Comparison of ENCODE assay signal across 1 cellular context in genomic region chr12:122062832-122063690, GRCh38.
A peak's percentile ranks its signal among the peaks of the same experiment; 100 is the strongest.
TF ChIP-seq lines count a peak whose summit lies in the region.

No MANE protein-coding gene starts in this region.

TF ChIP-seq in HepG2, 621 proteins besides CTCF, POLR2A, EP300 and RAD21 (continued from another document and continues in another):
- TF ChIP-seq ZNF407 (CRISPR knock-in tag; IDR thresholded peaks at IDR 0.05; ENCODE audit: not compliant biosample characterization) (no peak), ATF4 (CRISPR knock-in tag; IDR thresholded peaks at IDR 0.05) (no peak), SMAD3 (CRISPR knock-in tag; IDR thresholded peaks at IDR 0.05) (no peak), MEIS1 (CRISPR knock-in tag; IDR thresholded peaks at IDR 0.05; ENCODE audit: borderline replicate concordance) (no peak), MED8 (CRISPR knock-in tag; IDR thresholded peaks at IDR 0.05; ENCODE audit: insufficient replicate concordance) (no peak), MTA1 (CRISPR knock-in tag; IDR thresholded peaks at IDR 0.05; ENCODE audit: borderline replicate concordance) (0 out of 2 replicates have a peak, but pooled peaks have one; percentile 8), ZNF614 (CRISPR knock-in tag; IDR thresholded peaks at IDR 0.05; ENCODE audit: borderline replicate concordance) (no peak), SOX13 (IDR thresholded peaks at IDR 0.05) (no peak), SOX13 (CRISPR knock-in tag; conservative IDR thresholded peaks at IDR 0.05 in 1 of 2, IDR thresholded peaks at IDR 0.05 in 1 of 2) (no peak), ZNF577 (CRISPR knock-in tag; IDR thresholded peaks at IDR 0.05; ENCODE audit: borderline replicate concordance, low read depth) (no peak), NFYC (CRISPR knock-in tag; IDR thresholded peaks at IDR 0.05) (no peak; the same call in 1 of the 2 replicates), MBNL3 (CRISPR knock-in tag; conservative IDR thresholded peaks at IDR 0.05) (no peak), ZNF160 (CRISPR knock-in tag; IDR thresholded peaks at IDR 0.05) (no peak), ZNF12 (CRISPR knock-in tag; IDR thresholded peaks at IDR 0.05) (no peak), HNF1A (IDR thresholded peaks at IDR 0.05; ENCODE audit: low read depth) (no peak), HNF1A (CRISPR knock-in tag; IDR thresholded peaks at IDR 0.05; ENCODE audit: borderline replicate concordance) (no peak), ZNF772 (CRISPR knock-in tag; IDR thresholded peaks at IDR 0.05) (peak; percentile 24; the same call in 1 of the 2 replicates), ZNF749 (CRISPR knock-in tag; IDR thresholded peaks at IDR 0.05; ENCODE audit: borderline replicate concordance) (no peak), NR2F2 (IDR thresholded peaks at IDR 0.05; ENCODE audit: borderline replicate concordance, low read depth) (no peak; the same call in 1 of the 2 replicates), POLR2AphosphoS5 (IDR thresholded peaks at IDR 0.05; ENCODE audit: low read depth, low read length) (no peak; the same call in 1 of the 2 replicates), ZNF280D (CRISPR knock-in tag; IDR thresholded peaks at IDR 0.05) (no peak), ZNF317 (CRISPR knock-in tag; IDR thresholded peaks at IDR 0.05) (peak; percentile 60; the same call in 1 of the 2 replicates), TCF7L2 (IDR thresholded peaks at IDR 0.05; ENCODE audit: low read depth, low read length) (no peak), RXRA (CRISPR knock-in tag; IDR thresholded peaks at IDR 0.05) (peak; percentile 14; the same call in 1 of the 2 replicates), ZNF207 (IDR thresholded peaks at IDR 0.05; ENCODE audit: borderline replicate concordance) (no peak), ZNF234 (CRISPR knock-in tag; conservative IDR thresholded peaks at IDR 0.05) (no peak), ZNF512 (CRISPR knock-in tag; IDR thresholded peaks at IDR 0.05) (no peak), CENPX (CRISPR knock-in tag; IDR thresholded peaks at IDR 0.05) (no peak), ZNF362 (CRISPR knock-in tag; IDR thresholded peaks at IDR 0.05; ENCODE audit: borderline replicate concordance) (peak; percentile 93), CBX5 (CRISPR knock-in tag; IDR thresholded peaks at IDR 0.05; ENCODE audit: borderline replicate concordance) (no peak), MTF1 (CRISPR knock-in tag; IDR thresholded peaks at IDR 0.05) (no peak), ZNF543 (CRISPR knock-in tag; IDR thresholded peaks at IDR 0.05) (peak; percentile 40; the same call in 1 of the 2 replicates), ONECUT2 (CRISPR knock-in tag; IDR thresholded peaks at IDR 0.05) (no peak), HES4 (CRISPR knock-in tag; IDR thresholded peaks at IDR 0.05; ENCODE audit: borderline replicate concordance) (no peak), ZFP62 (CRISPR knock-in tag; IDR thresholded peaks at IDR 0.05) (no peak), NRL (CRISPR knock-in tag; IDR thresholded peaks at IDR 0.05; ENCODE audit: borderline replicate concordance) (no peak; the same call in 1 of the 2 replicates), THAP9 (CRISPR knock-in tag; IDR thresholded peaks at IDR 0.05; ENCODE audit: borderline replicate concordance) (no peak; the same call in 1 of the 2 replicates), STAT5B (CRISPR knock-in tag; IDR thresholded peaks at IDR 0.05) (no peak), NFRKB (IDR thresholded peaks at IDR 0.05) (no peak), ZNF235 (CRISPR knock-in tag; IDR thresholded peaks at IDR 0.05; ENCODE audit: borderline replicate concordance) (no peak), ZNF777 (CRISPR knock-in tag; IDR thresholded peaks at IDR 0.05) (no peak), ATM (IDR thresholded peaks at IDR 0.05; ENCODE audit: borderline replicate concordance) (no peak)
